1 cellular context compared by ENCODE assay signal in genomic region chr12:53441040-53441833, GRCh38.
TF ChIP-seq lines count a peak whose summit lies in the region.

Gene PRR13 (plus strand): TSS chr12:53441734. CDS start chr12:53442715, 981 bp downstream.

TF ChIP-seq in GM23338, 12 proteins besides CTCF, POLR2A, EP300 and RAD21:
- TF ChIP-seq ZNF462 (CRISPR knock-in tag; IDR thresholded peaks at IDR 0.05) = no peak
- TF ChIP-seq ZNF331 (CRISPR knock-in tag; IDR thresholded peaks at IDR 0.05; ENCODE audit: low read depth) = no peak
- TF ChIP-seq EZH2 (IDR thresholded peaks at IDR 0.05; ENCODE audit: low read depth, unreplicated experiment) = no peak
- TF ChIP-seq REST (IDR thresholded peaks at IDR 0.05; ENCODE audit: unreplicated experiment) = no peak
- TF ChIP-seq STAT1 (IDR thresholded peaks at IDR 0.05; ENCODE audit: unreplicated experiment) = no peak
- TF ChIP-seq ETS1 (IDR thresholded peaks at IDR 0.05) = no peak
- no peak for TF ChIP-seq EZH2phosphoT487 (IDR thresholded peaks at IDR 0.05; ENCODE audit: unreplicated experiment)
- TF ChIP-seq NANOG (IDR thresholded peaks at IDR 0.05; ENCODE audit: borderline replicate concordance) = no peak
- peak; percentile 94 for TF ChIP-seq POLR2AphosphoS5 (IDR thresholded peaks at IDR 0.05; ENCODE audit: low read depth)
- TF ChIP-seq CREB1 (CRISPR knock-in tag; IDR thresholded peaks at IDR 0.05; ENCODE audit: low read depth) = peak; percentile 29; the same call in 1 of the 2 replicates
- TF ChIP-seq JUNB (IDR thresholded peaks at IDR 0.05; ENCODE audit: unreplicated experiment) = no peak
